Comparison of ENCODE assay signal across 7 cellular contexts in genomic region chr7:43584733-43585132, GRCh38. TPM values are rescaled to one million over a fixed set of nuclear protein-coding genes. Genes with fewer than 3 reads are reported as not detected.
DNase-seq lines count a peak whose midpoint lies in the region; ATAC-seq and TF ChIP-seq lines count a peak whose summit lies in the region.
"Not testable (repeated sequence)": the region's sequence is repeated elsewhere in the genome, so short reads cannot be mapped to it uniquely, and the experiment has no call there.

No MANE protein-coding gene starts in this region.

- H3K4me3 Mint-ChIP-seq in activated CD8-positive, alpha-beta T cell treated with anti-CD3 and anti-CD28 coated beads for 36 hours = peak overlapping the region; percentile 93
- H3K4me3 Mint-ChIP-seq in MCF 10A (ENCODE audit: unreplicated experiment) (peak overlapping the region; percentile 93), mesothelial cell of epicardium (peak overlapping the region; percentile 87)

- not testable (repeated sequence) for H3K9me3 Mint-ChIP-seq in activated CD8-positive, alpha-beta T cell treated with anti-CD3 and anti-CD28 coated beads for 36 hours; MCF 10A (ENCODE audit: unreplicated experiment); mesothelial cell of epicardium

- H3K27ac Mint-ChIP-seq in activated CD8-positive, alpha-beta T cell treated with anti-CD3 and anti-CD28 coated beads for 36 hours = peak overlapping the region; percentile 93
- H3K27ac Mint-ChIP-seq in MCF 10A (ENCODE audit: low read depth, unreplicated experiment) (peak overlapping the region; percentile 95), mesothelial cell of epicardium (peak overlapping the region; percentile 96)

- CTCF ChIA-PET in activated CD8-positive, alpha-beta T cell treated with anti-CD3 and anti-CD28 coated beads for 36 hours (lab: Charles Lee) = interaction anchor here (0.9 to 12.9 kb wide), 11 partner anchors 10 to 253 kb away, joined by 3 to 452 read pairs (median 8); partner anchors contain the start of gene COA1
- CTCF ChIA-PET in MCF 10A (lab: Yijun Ruan, JAX) = interaction anchor here (0.6 to 12.2 kb wide), 15 partner anchors 11 to 654 kb away, joined by 3 to 211 read pairs (median 3); no protein-coding TSS in a partner anchor

- H3K27me3 Mint-ChIP-seq in activated CD8-positive, alpha-beta T cell treated with anti-CD3 and anti-CD28 coated beads for 36 hours; MCF 10A (ENCODE audit: insufficient read depth, unreplicated experiment); mesothelial cell of epicardium (ENCODE audit: low read depth): not testable (repeated sequence)

- TF ChIP-seq CTCF in activated CD8-positive, alpha-beta T cell treated with anti-CD3 and anti-CD28 coated beads for 36 hours (IDR thresholded peaks at IDR 0.05); MCF 10A (IDR thresholded peaks at IDR 0.05; ENCODE audit: unreplicated experiment); fibroblast of villous mesenchyme (IDR thresholded peaks at IDR 0.05; ENCODE audit: insufficient read depth, low read depth, low read length); mesothelial cell of epicardium (IDR thresholded peaks at IDR 0.05; ENCODE audit: unreplicated experiment): not testable (repeated sequence)

- peak; percentile 55 for DNase-seq in NAMALWA (ENCODE audit: low spot score)
- DNase-seq in activated CD8-positive, alpha-beta T cell treated with anti-CD3 and anti-CD28 coated beads for 36 hours = peak; percentile 48
- DNase-seq in MCF 10A (ENCODE audit: unreplicated experiment); fibroblast of villous mesenchyme (ENCODE audit: low read depth); mesothelial cell of epicardium (ENCODE audit: low spot score in 2 of 2, unreplicated experiment in 2 of 2); skeletal muscle cell (ENCODE audit: low read depth): not testable (repeated sequence)

- peaks cover 30% of the 10 kb centered on the region for H3K4me1 Mint-ChIP-seq in activated CD8-positive, alpha-beta T cell treated with anti-CD3 and anti-CD28 coated beads for 36 hours (ENCODE audit: low read depth)
- H3K4me1 Mint-ChIP-seq in MCF 10A (ENCODE audit: insufficient read depth, unreplicated experiment) (peaks cover 28% of the 10 kb centered on the region), mesothelial cell of epicardium (peaks cover 22% of the 10 kb centered on the region)

- not testable (repeated sequence) for ATAC-seq in activated CD8-positive, alpha-beta T cell treated with anti-CD3 and anti-CD28 coated beads for 36 hours

- not testable (repeated sequence) for BruUV-seq in MCF 10A (replicated peaks; lab: Mats Ljungman, UMichigan)

- intact Hi-C loops in activated CD8-positive, alpha-beta T cell treated with anti-CD3 and anti-CD28 coated beads for 36 hours (cut with micrococcal nuclease) = loop anchor here (5.0 kb wide), 2 partner anchors 38 to 138 kb away; no protein-coding TSS in a partner anchor
- intact Hi-C loops in MCF 10A (cut with micrococcal nuclease) = loop anchor here (2.0 kb wide), 2 partner anchors 52 to 144 kb away; partner anchors contain the start of gene COA1

- POLR2A ChIA-PET in activated CD8-positive, alpha-beta T cell treated with anti-CD3 and anti-CD28 coated beads for 36 hours (lab: Charles Lee) = interaction anchor here (0.6 to 8.0 kb wide), 19 partner anchors 9 to 318 kb away, joined by 3 to 159 read pairs (median 4); no protein-coding TSS in a partner anchor
- POLR2A ChIA-PET in MCF 10A (lab: Yijun Ruan, JAX) = interaction anchor here (0.8 to 9.8 kb wide), 27 partner anchors 8 to 1091 kb away, joined by 3 to 182 read pairs (median 8); partner anchors contain the start of genes BLVRA, COA1, MRPL32 and PSMA2

- H3K4me3 ChIP-seq in GM08714 (ENCODE audit: low read length) (peak overlapping the region; percentile 99), fibroblast of villous mesenchyme (ENCODE audit: low read depth, low read length) (peak overlapping the region; percentile 82), skeletal muscle cell (ENCODE audit: low read depth, low read length) (peak overlapping the region; percentile 88)

- not testable (repeated sequence) for H3K36me3 Mint-ChIP-seq in activated CD8-positive, alpha-beta T cell treated with anti-CD3 and anti-CD28 coated beads for 36 hours (ENCODE audit: low read depth); mesothelial cell of epicardium
- H3K36me3 Mint-ChIP-seq in MCF 10A (ENCODE audit: insufficient read depth, unreplicated experiment) = peaks cover 15% of the 10 kb centered on the region

RNA-seq across cellular contexts. Expression of gene STK17A, which starts 1.8 kb away (rescaled TPM):
- total RNA-seq in activated CD8-positive, alpha-beta T cell treated with anti-CD3 and anti-CD28 coated beads for 36 hours = 10 to 100 TPM; 42.4 to 46.1 TPM
- 27.2 and 51.6 TPM in 2 replicates for total RNA-seq in MCF 10A (2022)
- 50.6 and 91.1 TPM in 2 replicates for total RNA-seq in fibroblast of villous mesenchyme
- total RNA-seq in mesothelial cell of epicardium = 7.8 to 9.5 TPM (median 9.3 TPM) in 3 replicates
